7 cellular contexts compared by ENCODE assay signal in genomic region chr1:168949672-168950071, GRCh38.
"Had no signal": no experiment of that assay in that cellular context is flagged by ENCODE, and none has a peak within 500 bp of the region (broad histone marks: within the 10 kb centered on the region; RNA-seq: fewer than 3 reads in every experiment).

No MANE protein-coding gene starts in this region.

- H3K4me1 Mint-ChIP-seq: GM23338, H9 had no signal

- ATAC-seq: GM23338 had no signal

- H3K27ac Mint-ChIP-seq: GM23338, H9 had no signal

- DNase-seq: H9, HCEC 1CT, IMR-90 had no signal

- H3K4me3 Mint-ChIP-seq: GM23338, H9 had no signal

- FAIRE-seq: H1, H54, HTR-8/SVneo had no signal

- H3K9me3 Mint-ChIP-seq: GM23338, H9 had no signal
